In the genomic region with DNA sequence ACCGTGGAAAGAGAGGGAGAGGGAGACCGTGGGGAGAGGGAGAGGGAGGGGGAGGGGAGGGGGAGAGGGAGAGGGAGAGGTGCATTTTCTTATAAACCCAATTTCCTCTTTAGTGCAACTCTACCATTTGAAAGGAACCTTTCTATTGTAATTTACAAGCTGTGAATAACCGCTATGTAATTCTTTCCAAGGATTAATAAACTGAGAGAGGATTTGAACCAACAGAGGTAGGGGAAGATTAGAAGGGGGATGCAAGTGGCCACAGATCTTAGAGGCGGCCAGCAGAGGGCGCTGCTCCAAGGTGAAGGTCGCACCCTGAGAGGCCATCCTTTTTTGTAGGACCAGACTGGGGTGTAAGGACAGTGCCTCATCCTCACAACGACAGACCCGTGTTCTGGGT, we compare ENCODE assay signal across 7 cellular contexts. TPM values are rescaled to one million over a fixed set of nuclear protein-coding genes. Genes with fewer than 3 reads are reported as not detected.
DNase-seq lines count a peak whose midpoint lies in the region; TF ChIP-seq lines count a peak whose summit lies in the region.
"Not testable (repeated sequence)": the region's sequence is repeated elsewhere in the genome, so short reads cannot be mapped to it uniquely, and the experiment has no call there.

No MANE protein-coding gene starts in this region.

- TF ChIP-seq CTCF in GM12864 (IDR thresholded peaks at IDR 0.05; ENCODE audit: low read depth, low read length, missing control alignments) = peak; percentile 80

- H3K4me3 ChIP-seq in GM12864 (ENCODE audit: low read depth, low read length) = not testable (repeated sequence)

- DNase-seq in GM12864 (ENCODE audit: low read depth) (peak; percentile 51), M059J (ENCODE audit: low read depth) (peak; percentile 55), SIG-M5 treated with dmso at 0.1 percent for 504 hours (lab: John Stamatoyannopoulos, UW; ENCODE audit: unreplicated experiment) (peak; percentile 76), dermis microvascular lymphatic vessel endothelial cell (ENCODE audit: low read depth in 2 of 2) (peak; percentile 14 to 42), kidney tubule cell (ENCODE audit: low spot score) (peak; percentile 74)
- DNase-seq in activated CD8-positive, alpha-beta memory T cell treated with anti-CD3 and anti-CD28 coated beads, Interleukin-2, amount 50 U/mL, for 48 hours = peak; percentile 94
- peak; percentile 63 to 69 for DNase-seq in stimulated activated CD4-positive, alpha-beta T cell treated with anti-CD3 and anti-CD28 coated beads, Interleukin-15, amount 100 ng/mL, for 1 hour (ENCODE audit: low read depth in 1 of 2, low spot score in 1 of 2)

RNA-seq across cellular contexts. Expression of a gene that starts 41.2 kb away (rescaled TPM):
- total RNA-seq in M059J (2014; rRNA removed; shearing (Covaris generic)) = 0.89 and 1.5 TPM in 2 replicates
- total RNA-seq in dermis microvascular lymphatic vessel endothelial cell = 0.51 and 1.7 TPM in 2 replicates

Comparison
In these comparisons a context has a peak if more than half of its experiments do, and no peak if none do; other contexts are left out.
1. DNase-seq: peak in every context shown above with its lines; median percentile 94 in activated CD8-positive, alpha-beta memory T cell treated with anti-CD3 and anti-CD28 coated beads, Interleukin-2, amount 50 U/mL, for 48 hours; 76 in SIG-M5 treated with dmso at 0.1 percent for 504 hours; 74 in kidney tubule cell; 66 in stimulated activated CD4-positive, alpha-beta T cell treated with anti-CD3 and anti-CD28 coated beads, Interleukin-15, amount 100 ng/mL, for 1 hour; 55 in M059J; 51 in GM12864; 28 in dermis microvascular lymphatic vessel endothelial cell.